In genomic region chr1:46517010-46517600, GRCh38 we compare ENCODE assay signal across 11 cellular contexts. TPM values are rescaled to one million over a fixed set of nuclear protein-coding genes. Genes with fewer than 3 reads are reported as not detected.
DNase-seq lines count a peak whose midpoint lies in the region; ATAC-seq and TF ChIP-seq lines count a peak whose summit lies in the region.
"Had no signal": no experiment of that assay in that cellular context is flagged by ENCODE, and none has a peak within 500 bp of the region (broad histone marks: within the 10 kb centered on the region; RNA-seq: fewer than 3 reads in every experiment).

No MANE protein-coding gene starts in this region.

- POLR2A ChIA-PET in activated CD8-positive, alpha-beta T cell treated with anti-CD3 and anti-CD28 coated beads for 36 hours (lab: Charles Lee): interaction anchor here (1.3 kb wide), 1 partner anchor 14 kb away, joined by 4 read pairs; no protein-coding TSS in a partner anchor

- H3K27ac Mint-ChIP-seq in activated CD8-positive, alpha-beta T cell treated with anti-CD3 and anti-CD28 coated beads for 36 hours: no peak overlapping the region
- H3K27ac Mint-ChIP-seq: activated CD4-positive, alpha-beta memory T cell treated with anti-CD3 and anti-CD28 coated beads, Interleukin-2, amount 10 ng/mL, durations not matched to agents 7 days and 5 days had no signal

- H3K27me3 ChIP-seq in HUES6 (ENCODE audit: control insufficient read depth, insufficient read depth, low read length): peaks cover 80% of the 10 kb centered on the region
- peaks cover 0 to 67% (median 8%) of the 10 kb centered on the region in 7 donors for H3K27me3 ChIP-seq in spleen (replicated peaks in 1 of 7)

- peak; percentile 6 for DNase-seq in NCI-H226
- no peak for DNase-seq in epithelial cell of prostate (ENCODE audit: low read depth, low spot score)
- DNase-seq in spleen: peak; percentile 19
- DNase-seq in activated CD8-positive, alpha-beta T cell treated with anti-CD3 and anti-CD28 coated beads for 36 hours: no peak
- DNase-seq in left cardiac atrium: no peak
- DNase-seq: activated CD4-positive, alpha-beta memory T cell treated with anti-CD3 and anti-CD28 coated beads, Interleukin-2, amount 10 ng/mL, durations not matched to agents 7 days and 5 days had no signal

- WGBS in spleen, 5 donors: 9 to 28% (median 16%) methylated on average over 6 to 10 of the region's 10 CpGs

- H3K4me1 ChIP-seq in HUES6 (ENCODE audit: control insufficient read depth, insufficient read depth, low read length) (peaks cover 62% of the 10 kb centered on the region), spleen (peaks cover 0 to 3% (median 0%) of the 10 kb centered on the region in 6 donors)

- no peaks in the 10 kb centered on the region for H3K9me3 Mint-ChIP-seq in activated CD8-positive, alpha-beta T cell treated with anti-CD3 and anti-CD28 coated beads for 36 hours
- H3K9me3 Mint-ChIP-seq: activated CD4-positive, alpha-beta memory T cell treated with anti-CD3 and anti-CD28 coated beads, Interleukin-2, amount 10 ng/mL, durations not matched to agents 7 days and 5 days; neural crest cell had no signal

- no peak for TF ChIP-seq POLR2A in spleen (IDR thresholded peaks at IDR 0.05)

- H3K4me1 Mint-ChIP-seq in activated CD8-positive, alpha-beta T cell treated with anti-CD3 and anti-CD28 coated beads for 36 hours (ENCODE audit: low read depth): peaks cover 6% of the 10 kb centered on the region

- H3K9ac ChIP-seq in HUES6 (ENCODE audit: low read length): no peak overlapping the region

- no peak overlapping the region for H3K4me3 Mint-ChIP-seq in activated CD8-positive, alpha-beta T cell treated with anti-CD3 and anti-CD28 coated beads for 36 hours
- H3K4me3 Mint-ChIP-seq: activated CD4-positive, alpha-beta memory T cell treated with anti-CD3 and anti-CD28 coated beads, Interleukin-2, amount 10 ng/mL, durations not matched to agents 7 days and 5 days; neural crest cell had no signal

- CTCF ChIA-PET in activated CD8-positive, alpha-beta T cell treated with anti-CD3 and anti-CD28 coated beads for 36 hours (lab: Charles Lee): interaction anchor here (1.3 to 1.4 kb wide), 2 partner anchors 9 to 71 kb away, joined by 4 to 5 read pairs; no protein-coding TSS in a partner anchor

- intact Hi-C loops in spleen (cut with DNase I; ENCODE audit: low total_unique reads): no loop called here
- intact Hi-C loops in activated CD8-positive, alpha-beta T cell treated with anti-CD3 and anti-CD28 coated beads for 36 hours (cut with micrococcal nuclease): no loop called here
- intact Hi-C loops in left cardiac atrium (cut with DNase I): no loop called here

- no peaks in the 10 kb centered on the region for H3K9me3 ChIP-seq in HUES6 (ENCODE audit: control insufficient read depth, insufficient read depth, low read depth, low read length)
- no peaks in the 10 kb centered on the region for H3K9me3 ChIP-seq in spleen

- H3K27me3 Mint-ChIP-seq in activated CD8-positive, alpha-beta T cell treated with anti-CD3 and anti-CD28 coated beads for 36 hours: peaks cover 24% of the 10 kb centered on the region

- H3K4me3 ChIP-seq in HUES6 (ENCODE audit: low read depth, low read length) (peak overlapping the region; percentile 4), spleen (no peak overlapping the region)

- ATAC-seq in GM21528 (IDR thresholded peaks at IDR 0.05; ENCODE audit: low FRiP score, unreplicated experiment): no peak
- no peak for ATAC-seq in GM18498 (IDR thresholded peaks at IDR 0.05; ENCODE audit: unreplicated experiment)
- no peak for ATAC-seq in activated CD8-positive, alpha-beta T cell treated with anti-CD3 and anti-CD28 coated beads for 36 hours
- ATAC-seq in left cardiac atrium: no peak

- H3K36me3 ChIP-seq in HUES6 (ENCODE audit: control insufficient read depth, insufficient read depth, low read length) (no peaks in the 10 kb centered on the region), spleen (no peaks in the 10 kb centered on the region)

- no peak for TF ChIP-seq CTCF in spleen (IDR thresholded peaks at IDR 0.05 in 8 of 11, conservative IDR thresholded peaks at IDR 0.05 in 3 of 11)
- TF ChIP-seq CTCF in activated CD8-positive, alpha-beta T cell treated with anti-CD3 and anti-CD28 coated beads for 36 hours (IDR thresholded peaks at IDR 0.05): no peak

- no peaks in the 10 kb centered on the region for H3K36me3 Mint-ChIP-seq in activated CD8-positive, alpha-beta T cell treated with anti-CD3 and anti-CD28 coated beads for 36 hours (ENCODE audit: low read depth)

- no peak overlapping the region for H3K27ac ChIP-seq in HUES6 (ENCODE audit: low read depth, low read length)
- H3K27ac ChIP-seq in epithelial cell of prostate: peak overlapping the region; percentile 22
- no peak overlapping the region for H3K27ac ChIP-seq in spleen

RNA-seq across cellular contexts. Expression of gene DMBX1, which starts 27.5 kb away (rescaled TPM):
- total RNA-seq in spleen: not detected
- polyA plus RNA-seq in spleen: not detected
- total RNA-seq in activated CD8-positive, alpha-beta T cell treated with anti-CD3 and anti-CD28 coated beads for 36 hours: under 1 TPM in 1 of 2 experiments, not detected in 1; 0.09 TPM
- total RNA-seq in left cardiac atrium: not detected
- total RNA-seq: aorta, neural crest cell had no signal

RNA-seq across cellular contexts. Expression of gene KNCN, which starts 34.3 kb away (rescaled TPM):
- not detected for total RNA-seq in spleen
- polyA plus RNA-seq in spleen: not detected
- total RNA-seq in activated CD8-positive, alpha-beta T cell treated with anti-CD3 and anti-CD28 coated beads for 36 hours: not detected
- total RNA-seq in left cardiac atrium: not detected
- total RNA-seq: activated CD4-positive, alpha-beta memory T cell treated with anti-CD3 and anti-CD28 coated beads, Interleukin-2, amount 10 ng/mL, durations not matched to agents 7 days and 5 days; aorta; neural crest cell had no signal

Comparison
In these comparisons a context has a peak if more than half of its experiments do, and no peak if none do; other contexts are left out.
1. DNase-seq: peak in NCI-H226 (single experiment) and spleen (single experiment); none in epithelial cell of prostate (single experiment), activated CD8-positive, alpha-beta T cell treated with anti-CD3 and anti-CD28 coated beads for 36 hours (single experiment) and left cardiac atrium (single experiment).